In genomic region chr1:151851886-151852285, GRCh38 we compare ENCODE assay signal across 25 cellular contexts. TPM values are rescaled to one million over a fixed set of nuclear protein-coding genes. Genes with fewer than 3 reads are reported as not detected.
"Had no signal": no experiment of that assay in that cellular context is flagged by ENCODE, and none has a peak within 500 bp of the region (broad histone marks: within the 10 kb centered on the region; RNA-seq: fewer than 3 reads in every experiment).

No MANE protein-coding gene starts in this region.

- H3K9me3 Mint-ChIP-seq: activated T-cell treated with anti-CD3 and anti-CD28 coated beads, Interleukin-2, amount 50 U/mL, for 4 hours; naive thymus-derived CD4-positive, alpha-beta T cell; neural crest cell; WTC11 had no signal

- H3K9me3 ChIP-seq: heart left ventricle, lower lobe of right lung, tibial nerve, uterus had no signal

- H3K36me3 Mint-ChIP-seq: WTC11 had no signal

- H3K4me3 ChIP-seq: heart left ventricle, lower lobe of right lung, tibial nerve, uterus had no signal

- H3K27ac Mint-ChIP-seq: naive thymus-derived CD4-positive, alpha-beta T cell; WTC11 had no signal

- H3K36me3 ChIP-seq: heart left ventricle, lower lobe of right lung, uterus had no signal

- H3K4me1 Mint-ChIP-seq: WTC11 had no signal

- ATAC-seq: activated T-cell treated with anti-CD3 and anti-CD28 coated beads, Interleukin-2, amount 50 U/mL, for 4 hours; heart left ventricle; lower lobe of right lung; naive thymus-derived CD4-positive, alpha-beta T cell; WTC11 had no signal

- H3K4me3 Mint-ChIP-seq: activated T-cell treated with anti-CD3 and anti-CD28 coated beads, Interleukin-2, amount 50 U/mL, for 4 hours; naive thymus-derived CD4-positive, alpha-beta T cell; neural crest cell; WTC11 had no signal

- H3K27ac ChIP-seq: epithelial cell of prostate, heart left ventricle, lower lobe of right lung, tibial nerve, uterus had no signal

- H3K4me1 ChIP-seq: tibial nerve, uterus had no signal

- DNase-seq: activated CD4-positive, alpha-beta T cell treated with anti-CD3 and anti-CD28 coated beads, Interleukin-2, amount 50 U/mL, for 48 hours; activated CD8-positive, alpha-beta memory T cell treated with anti-CD3 and anti-CD28 coated beads, Interleukin-2, amount 50 U/mL, for 48 hours; activated naive CD4-positive, alpha-beta T cell treated with Interleukin-2 at 50 U/mL for 16 hours; activated T-cell treated with anti-CD3 and anti-CD28 coated beads, Interleukin-2, amount 50 U/mL, for 4 hours; amygdala; cerebellar nuclear complex; cortex of kidney; heart left ventricle; kidney; lower lobe of right lung; mesendoderm; naive thymus-derived CD4-positive, alpha-beta T cell; stimulated activated CD4-positive, alpha-beta T cell treated with anti-CD3 and anti-CD28 coated beads, Interleukin-2, amount 100 ng/mL, for 48 hours; stimulated activated naive CD4-positive, alpha-beta T cell treated with Interleukin-2 at 50 U/mL for 16 hours; T-helper 9 cell; uterus had no signal

- H3K27me3 ChIP-seq: tibial nerve, uterus had no signal

RNA-seq across cellular contexts. Expression of gene THEM5, which starts 1.6 kb away (rescaled TPM):
- total RNA-seq: activated CD8-positive, alpha-beta memory T cell treated with anti-CD3 and anti-CD28 coated beads for 36 hours; activated T-cell treated with anti-CD3 and anti-CD28 coated beads, Interleukin-2, amount 50 U/mL, for 4 hours; fibroblast of villous mesenchyme; kidney; lower lobe of right lung; naive thymus-derived CD4-positive, alpha-beta T cell; neural crest cell; omental fat pad; posterior vena cava; renal cortical epithelial cell; tibial nerve; uterus; WTC11 had no signal
- polyA plus RNA-seq: heart left ventricle; naive thymus-derived CD4-positive, alpha-beta T cell had no signal

RNA-seq across cellular contexts. Expression of gene C2CD4D, which starts 12.3 kb away (rescaled TPM):
- total RNA-seq: fibroblast of villous mesenchyme, posterior vena cava, renal cortical epithelial cell, uterus had no signal
- polyA plus RNA-seq: heart left ventricle had no signal

RNA-seq across cellular contexts. Expression of gene RORC, which starts 20.3 kb away (rescaled TPM):
- total RNA-seq: fibroblast of villous mesenchyme, posterior vena cava had no signal

RNA-seq across cellular contexts. Expression of gene LINGO4, which starts 46.7 kb away (rescaled TPM):
- total RNA-seq: fibroblast of villous mesenchyme, neural crest cell, posterior vena cava, tibial nerve, WTC11 had no signal
- polyA plus RNA-seq: naive thymus-derived CD4-positive, alpha-beta T cell had no signal
